14 cellular contexts compared by ENCODE assay signal in genomic region chr10:104262055-104262454, GRCh38. TPM values are rescaled to one million over a fixed set of nuclear protein-coding genes. Genes with fewer than 3 reads are reported as not detected.
A peak's percentile ranks its signal among the peaks of the same experiment; 100 is the strongest.
DNase-seq lines count a peak whose midpoint lies in the region; ATAC-seq and TF ChIP-seq lines count a peak whose summit lies in the region.
"Had no signal": no experiment of that assay in that cellular context is flagged by ENCODE, and none has a peak within 500 bp of the region (broad histone marks: within the 10 kb centered on the region; RNA-seq: fewer than 3 reads in every experiment).

No MANE protein-coding gene starts in this region.

- no peak for TF ChIP-seq CTCF in CD4-positive, alpha-beta T cell (IDR thresholded peaks at IDR 0.05)
- TF ChIP-seq CTCF in GM23338 (conservative IDR thresholded peaks at IDR 0.05; ENCODE audit: low read depth in 2 of 2) = no peak

- no peak overlapping the region for H4K8ac ChIP-seq in mesendoderm (ENCODE audit: low read depth, low read length)

- no peak overlapping the region for H3K27ac ChIP-seq in CD4-positive, alpha-beta T cell (ENCODE audit: low read depth, low read length)
- H3K27ac ChIP-seq in GM23338 (ENCODE audit: low read depth) = peak overlapping the region; percentile 30; the same call in 1 of the 2 replicates
- no peak overlapping the region for H3K27ac ChIP-seq in mesendoderm (ENCODE audit: low read depth, low read length)
- H3K27ac ChIP-seq: SJSA1 had no signal

- H3K4ac ChIP-seq in mesendoderm (ENCODE audit: low read depth, low read length) = no peak overlapping the region

- H3K36me3 Mint-ChIP-seq in CD4-positive, alpha-beta T cell (ENCODE audit: low read depth) = peaks cover 78% of the 10 kb centered on the region
- H3K36me3 Mint-ChIP-seq in GM23338 (ENCODE audit: low read depth) = peaks cover 44% of the 10 kb centered on the region

- H3K9me3 ChIP-seq in CD4-positive, alpha-beta T cell (ENCODE audit: control insufficient read depth, low read length) = no peaks in the 10 kb centered on the region
- H3K9me3 ChIP-seq: prostate gland, SJSA1, thoracic aorta had no signal

- H2BK120ac ChIP-seq in mesendoderm (ENCODE audit: low read depth, low read length) = no peak overlapping the region

- intact Hi-C loops in CD4-positive, alpha-beta T cell (cut with DNase I, micrococcal nuclease) = no loop called here

- H3K4me3 Mint-ChIP-seq in CD4-positive, alpha-beta T cell = no peak overlapping the region
- H3K4me3 Mint-ChIP-seq in GM23338 = no peak overlapping the region
- H3K4me3 Mint-ChIP-seq: IgD-negative memory B cell had no signal

- H3K79me2 ChIP-seq in GM23338 (replicated peaks; ENCODE audit: insufficient read depth) = peaks cover 89% of the 10 kb centered on the region
- peaks cover 27% of the 10 kb centered on the region for H3K79me2 ChIP-seq in mesendoderm (ENCODE audit: control insufficient read depth, insufficient read depth, low read length)

- no peak for ATAC-seq in CD4-positive, alpha-beta T cell (ENCODE audit: poor library complexity)
- no peak for ATAC-seq in GM23338

- H2AFZ ChIP-seq in GM23338 = no peak overlapping the region
- H2AFZ ChIP-seq: hepatocyte had no signal

- no peak for DNase-seq in CD4-positive, alpha-beta T cell
- DNase-seq in GM23338 (ENCODE audit: low spot score) = no peak
- peak; percentile 57 to 61 for DNase-seq in cerebellar nuclear complex (lab: John Stamatoyannopoulos, UW)
- peak; percentile 35 for DNase-seq in mesendoderm
- DNase-seq in stimulated activated CD4-positive, alpha-beta T cell treated with anti-CD3 and anti-CD28 coated beads, Interleukin-1b, Interleukin-23, amount 100 ng/mL, for 48 hours = no peak
- no peak for DNase-seq in GF-D8 (lab: John Stamatoyannopoulos, UW)
- no peak for DNase-seq in hepatic stellate cell (ENCODE audit: low spot score)
- DNase-seq: activated naive CD4-positive, alpha-beta T cell treated with Interleukin-2 at 50 U/mL for 16 hours; NCI-H1048 had no signal

- no peak overlapping the region for H4K5ac ChIP-seq in mesendoderm (ENCODE audit: low read length)

- CTCF ChIA-PET in CD4-positive, alpha-beta T cell (lab: Charles Lee) = interaction anchor here (4.6 kb wide), 1 partner anchor 12 kb away, joined by 20 read pairs; no protein-coding TSS in a partner anchor

- H2AK5ac ChIP-seq in mesendoderm (ENCODE audit: low read length) = no peak overlapping the region

- H3K4me3 ChIP-seq in GM23338 (no peak overlapping the region), mesendoderm (ENCODE audit: low read length) (no peak overlapping the region)
- H3K4me3 ChIP-seq: hepatocyte, prostate gland, SJSA1, thoracic aorta had no signal

- no peak overlapping the region for H2BK15ac ChIP-seq in mesendoderm (replicated peaks; ENCODE audit: low read depth)

- H3K4me1 ChIP-seq in GM23338 (ENCODE audit: insufficient read depth) (no peaks in the 10 kb centered on the region), mesendoderm (ENCODE audit: control insufficient read depth, low read depth, low read length) (peaks cover 1% of the 10 kb centered on the region)

- H3F3A ChIP-seq in GM23338 (replicated peaks; ENCODE audit: low read depth) = no peaks in the 10 kb centered on the region

- H3K36me3 ChIP-seq in GM23338 (ENCODE audit: insufficient read depth) (peaks cover 26% of the 10 kb centered on the region; the same call in 1 of the 2 replicates), mesendoderm (ENCODE audit: control insufficient read depth, insufficient read depth, low read length) (peaks cover 13% of the 10 kb centered on the region)

- H3K56ac ChIP-seq in mesendoderm (ENCODE audit: low read length) = no peak overlapping the region

- POLR2A ChIA-PET in CD4-positive, alpha-beta T cell (lab: Charles Lee) = interaction anchor here (1.4 to 1.6 kb wide), 2 partner anchors 12 to 76 kb away, joined by 3 to 5 read pairs; partner anchors contain the start of gene ITPRIP

- H3K27me3 ChIP-seq in CD4-positive, alpha-beta T cell (ENCODE audit: control insufficient read depth, insufficient read depth, low read length) = no peaks in the 10 kb centered on the region
- H3K27me3 ChIP-seq in GM23338 (ENCODE audit: insufficient read depth) = no peaks in the 10 kb centered on the region
- no peaks in the 10 kb centered on the region for H3K27me3 ChIP-seq in mesendoderm (ENCODE audit: insufficient read depth, low read length, poor library complexity)
- H3K27me3 ChIP-seq: hepatocyte, SJSA1 had no signal

- no peak overlapping the region for H3K9ac ChIP-seq in mesendoderm (ENCODE audit: low read length)

- H3K27ac Mint-ChIP-seq in CD4-positive, alpha-beta T cell = peak overlapping the region; percentile 87
- no peak overlapping the region for H3K27ac Mint-ChIP-seq in GM23338

- no peak overlapping the region for H3K23ac ChIP-seq in mesendoderm (ENCODE audit: low read length)

- H3K9me3 Mint-ChIP-seq in CD4-positive, alpha-beta T cell = no peaks in the 10 kb centered on the region
- H3K9me3 Mint-ChIP-seq in GM23338 = no peaks in the 10 kb centered on the region
- H3K9me3 Mint-ChIP-seq: IgD-negative memory B cell had no signal

- peaks cover 66% of the 10 kb centered on the region for H3K4me1 Mint-ChIP-seq in CD4-positive, alpha-beta T cell (ENCODE audit: low read depth)
- peaks cover 2% of the 10 kb centered on the region; the same call in 1 of the 3 replicates for H3K4me1 Mint-ChIP-seq in GM23338

- H3K18ac ChIP-seq in mesendoderm (ENCODE audit: low read length) = no peak overlapping the region

- H3K79me1 ChIP-seq in mesendoderm (ENCODE audit: low read length) = peaks cover 14% of the 10 kb centered on the region

- H3K9me2 ChIP-seq in GM23338 (ENCODE audit: insufficient read depth) = no peaks in the 10 kb centered on the region

- H3K4me2 ChIP-seq in GM23338 (no peak overlapping the region), mesendoderm (ENCODE audit: low read length) (no peak overlapping the region)
- H3K4me2 ChIP-seq: hepatocyte had no signal

- no peak overlapping the region for H2BK5ac ChIP-seq in mesendoderm (ENCODE audit: low read length)

- H4K20me1 ChIP-seq in GM23338 (replicated peaks; ENCODE audit: insufficient read depth) = peaks cover 22% of the 10 kb centered on the region

- no CpG with 5 or more reads among the region's 5 CpGs for WGBS in mesendoderm (ENCODE audit: extremely low coverage, insufficient coverage, low lambda C conversion rate)

- H3K27me3 Mint-ChIP-seq in CD4-positive, alpha-beta T cell = no peaks in the 10 kb centered on the region
- no peaks in the 10 kb centered on the region for H3K27me3 Mint-ChIP-seq in GM23338 (ENCODE audit: insufficient read depth, low read depth, poor library complexity)
- H3K27me3 Mint-ChIP-seq: IgD-negative memory B cell had no signal

TF ChIP-seq in GM23338, 12 proteins besides CTCF, POLR2A, EP300 and RAD21 (continues in another document):
- TF ChIP-seq EZH2phosphoT487 (IDR thresholded peaks at IDR 0.05; ENCODE audit: unreplicated experiment) (no peak), ZNF114 (CRISPR knock-in tag; IDR thresholded peaks at IDR 0.05) (no peak), EZH2 (IDR thresholded peaks at IDR 0.05; ENCODE audit: low read depth, unreplicated experiment) (no peak), CREB1 (CRISPR knock-in tag; IDR thresholded peaks at IDR 0.05; ENCODE audit: low read depth) (no peak), ETS1 (IDR thresholded peaks at IDR 0.05) (no peak), NANOG (IDR thresholded peaks at IDR 0.05; ENCODE audit: borderline replicate concordance) (no peak)

RNA-seq across cellular contexts. Expression of gene GSTO2, which starts 6.9 kb away (rescaled TPM):
- 1 to 10 TPM in 1 of 2 experiments, under 1 TPM in 1; 0.77 to 1.2 TPM for total RNA-seq in CD4-positive, alpha-beta T cell
- 30.7 and 39.3 TPM in 2 replicates for total RNA-seq in GM23338 (2014; rRNA removed; shearing (Covaris generic))
- polyA plus RNA-seq in GM23338 (2016; fragmentation: Nextera tagmentation; extraction: Ambion mirVana) = 49.8 and 51.3 TPM in 2 replicates
- 13.4 TPM for polyA plus RNA-seq in mesendoderm (2013, experiment 1 of 2)
- 11.0 TPM for polyA plus RNA-seq in mesendoderm (2013, experiment 2 of 2)

RNA-seq across cellular contexts. Expression of gene GSTO1, which starts 7.4 kb away (rescaled TPM):
- total RNA-seq in CD4-positive, alpha-beta T cell = 10 to 100 TPM; 23.9 to 26.1 TPM
- total RNA-seq in GM23338 (2014; rRNA removed; shearing (Covaris generic)) = 52.5 and 75.3 TPM in 2 replicates
- 182 and 204 TPM in 2 replicates for polyA plus RNA-seq in GM23338 (2016; fragmentation: Nextera tagmentation; extraction: Ambion mirVana)
- polyA plus RNA-seq in mesendoderm (2013, experiment 1 of 2) = 261 TPM
- polyA plus RNA-seq in mesendoderm (2013, experiment 2 of 2) = 257 TPM

RNA-seq across cellular contexts. Expression of gene CFAP43, which starts 29.9 kb away (rescaled TPM):
- total RNA-seq in CD4-positive, alpha-beta T cell = not detected
- 0.24 and 0.47 TPM in 2 replicates for total RNA-seq in GM23338 (2014; rRNA removed; shearing (Covaris generic))
- polyA plus RNA-seq in GM23338 (2016; fragmentation: Nextera tagmentation; extraction: Ambion mirVana) = 0.44 TPM in 1 of 2 replicates, not detected in the other
- polyA plus RNA-seq in mesendoderm (2013, experiment 1 of 2) = 0.21 TPM
- 0.14 TPM for polyA plus RNA-seq in mesendoderm (2013, experiment 2 of 2)
- polyA plus RNA-seq: IgD-negative memory B cell had no signal

Comparison
In these comparisons a context has a peak if more than half of its experiments do, and no peak if none do; other contexts are left out.
1. DNase-seq: peak in cerebellar nuclear complex (2 of 2) and mesendoderm (single experiment); none in CD4-positive, alpha-beta T cell (0 of 10), GM23338 (single experiment), stimulated activated CD4-positive, alpha-beta T cell treated with anti-CD3 and anti-CD28 coated beads, Interleukin-1b, Interleukin-23, amount 100 ng/mL, for 48 hours (single experiment), GF-D8 (single experiment) and hepatic stellate cell (single experiment).
2. RNA of gene GSTO2, which starts 6.9 kb away (total RNA-seq): 30.7 to 39.3 TPM in GM23338; 0.77 to 1.2 TPM in CD4-positive, alpha-beta T cell; every median in the first group is over 10 times any median in the second.